8 cellular contexts compared by ENCODE assay signal in genomic region chr7:151172273-151173141, GRCh38. TPM values are rescaled to one million over a fixed set of nuclear protein-coding genes. Genes with fewer than 3 reads are reported as not detected.
A peak's percentile ranks its signal among the peaks of the same experiment; 100 is the strongest.
DNase-seq lines count a peak whose midpoint lies in the region; ATAC-seq and TF ChIP-seq lines count a peak whose summit lies in the region.

No MANE protein-coding gene starts in this region.

- H3K27ac ChIP-seq in liver (ENCODE audit: low read depth in 1 of 2, low read length in 2 of 2): no peak overlapping the region

- peaks cover 3 to 8% (median 6%) of the 10 kb centered on the region in 4 donors for H3K4me1 ChIP-seq in liver (ENCODE audit: control insufficient read depth in 4 of 4, insufficient read depth in 4 of 4, low read length in 3 of 4)

- no peaks in the 10 kb centered on the region for H3K9me3 ChIP-seq in liver (ENCODE audit: control insufficient read depth in 4 of 4, low read length in 3 of 4)

- 20% methylated on average over 42 of the region's 42 CpGs for WGBS in liver

- ATAC-seq in HG02798 (IDR thresholded peaks at IDR 0.05; ENCODE audit: poor library complexity, unreplicated experiment): peak; percentile 67

- H3K4me3 ChIP-seq in liver (ENCODE audit: low read depth in 1 of 3, low read length in 3 of 3): no peak overlapping the region

- peak; percentile 100 for TF ChIP-seq CTCF in liver (IDR thresholded peaks at IDR 0.05; ENCODE audit: low read depth, low read length, missing input control)

- TF ChIP-seq RAD21 in liver (IDR thresholded peaks at IDR 0.05): peak; percentile 88 to 94

- H3K27me3 ChIP-seq in liver (ENCODE audit: control insufficient read depth in 4 of 4, insufficient read depth in 4 of 4, low read length in 3 of 4): peaks cover 0 to 9% (median 4%) of the 10 kb centered on the region in 4 donors

- no peak overlapping the region for H3K9ac ChIP-seq in liver (ENCODE audit: low read depth in 1 of 2, low read length in 2 of 2)

- DNase-seq in NCI-H187 (lab: John Stamatoyannopoulos, UW) (peak; percentile 38 to 75), NCI-H187 treated with DMSO at 0.1 percent for 48 hours (lab: John Stamatoyannopoulos, UW) (no peak), NCI-H226 (peak; percentile 34), cerebellar cortex (ENCODE audit: low spot score) (peak; percentile 77)
- DNase-seq in activated CD4-positive, alpha-beta T cell treated with anti-CD3 and anti-CD28 coated beads for 1 hour: peak; percentile 72
- peak; percentile 54 to 71 (median 61) for DNase-seq in stimulated activated CD4-positive, alpha-beta T cell treated with anti-CD3 and anti-CD28 coated beads, TNF-alpha, amount 100 ng/mL, for 24 hours (ENCODE audit: low read depth in 3 of 3)

- H3K36me3 ChIP-seq in liver (ENCODE audit: control insufficient read depth in 4 of 4, insufficient read depth in 3 of 4, low read depth in 1 of 4, low read length in 3 of 4): no peaks in the 10 kb centered on the region

TF ChIP-seq in liver, 16 proteins besides CTCF, POLR2A, EP300 and RAD21:
- TF ChIP-seq SP1 (IDR thresholded peaks at IDR 0.05): no peak

RNA-seq across cellular contexts. Expression of gene GBX1, which starts 5.0 kb away (rescaled TPM):
- total RNA-seq in liver: not detected
- polyA plus RNA-seq in liver: not detected

RNA-seq across cellular contexts. Expression of gene ASB10, which starts 14.5 kb away (rescaled TPM):
- not detected for total RNA-seq in liver
- not detected for polyA plus RNA-seq in liver

RNA-seq across cellular contexts. Expression of gene H2BK1, which starts 37.8 kb away (rescaled TPM):
- not detected for total RNA-seq in liver
- not detected for polyA plus RNA-seq in liver

RNA-seq across cellular contexts. Expression of gene ABCF2, which starts 54.5 kb away (rescaled TPM):
- 10 to 100 TPM; 11.2 to 15.6 TPM for total RNA-seq in liver
- 1 to 10 TPM; 6.3 to 9.9 TPM for polyA plus RNA-seq in liver

RNA-seq across cellular contexts. Expression of gene CHPF2, which starts 59.8 kb away (rescaled TPM):
- 10 to 100 TPM; 16.7 to 19.7 TPM for total RNA-seq in liver
- polyA plus RNA-seq in liver: 10 to 100 TPM in 1 of 2 donors, 1 to 10 TPM in 1; 4.1 to 19.5 TPM
